8 cellular contexts compared by ENCODE assay signal in genomic region chr1:202807367-202807925, GRCh38. TPM values are rescaled to one million over a fixed set of nuclear protein-coding genes. Genes with fewer than 3 reads are reported as not detected.
DNase-seq lines count a peak whose midpoint lies in the region; ATAC-seq lines count a peak whose summit lies in the region.

No MANE protein-coding gene starts in this region.

- peak; percentile 1 for ATAC-seq in activated naive CD8-positive, alpha-beta T cell treated with anti-CD3 and anti-CD28 coated beads, Interleukin-2, amount 50 U/mL, for 24 hours
- ATAC-seq in right cardiac atrium: peak; percentile 2 to 17
- ATAC-seq in sciatic nerve: no peak
- no peak for ATAC-seq in GM18502 (IDR thresholded peaks at IDR 0.05; ENCODE audit: poor library complexity, unreplicated experiment)

- peaks cover 69% of the 10 kb centered on the region for H3K4me1 Mint-ChIP-seq in activated naive CD8-positive, alpha-beta T cell treated with anti-CD3 and anti-CD28 coated beads, Interleukin-2, amount 50 U/mL, for 24 hours

- no peaks in the 10 kb centered on the region for H3K9me3 Mint-ChIP-seq in activated naive CD8-positive, alpha-beta T cell treated with anti-CD3 and anti-CD28 coated beads, Interleukin-2, amount 50 U/mL, for 24 hours

- H3K4me1 ChIP-seq in SJSA1 (replicated peaks) (peaks cover 48% of the 10 kb centered on the region), right cardiac atrium (ENCODE audit: control insufficient read depth, insufficient read depth, low read length) (peaks cover 2% of the 10 kb centered on the region)

- peak overlapping the region; percentile 87 for H3K4me3 Mint-ChIP-seq in activated naive CD8-positive, alpha-beta T cell treated with anti-CD3 and anti-CD28 coated beads, Interleukin-2, amount 50 U/mL, for 24 hours

- peak overlapping the region; percentile 72 for H3K27ac ChIP-seq in SJSA1
- peak overlapping the region; percentile 67 for H3K27ac ChIP-seq in right cardiac atrium (ENCODE audit: low read length)

- H3K36me3 ChIP-seq in SJSA1: peaks cover 3% of the 10 kb centered on the region

- DNase-seq in NCI-H146 (lab: John Stamatoyannopoulos, UW): peak; percentile 59
- DNase-seq in NCI-H146 treated with DMSO at 0.1 percent for 48 hours (lab: John Stamatoyannopoulos, UW; ENCODE audit: unreplicated experiment): no peak
- no peak for DNase-seq in SJSA1 (ENCODE audit: low read depth in 1 of 2, low spot score in 2 of 2)
- DNase-seq in activated naive CD8-positive, alpha-beta T cell treated with anti-CD3 and anti-CD28 coated beads, Interleukin-2, amount 50 U/mL, for 24 hours: peak; percentile 45
- peak; percentile 16 to 65 (median 61) for DNase-seq in right cardiac atrium
- DNase-seq in sciatic nerve (ENCODE audit: low spot score): peak; percentile 68
- no peak for DNase-seq in cerebellar cortex (ENCODE audit: low spot score)

- peaks cover 9% of the 10 kb centered on the region for H3K27me3 Mint-ChIP-seq in activated naive CD8-positive, alpha-beta T cell treated with anti-CD3 and anti-CD28 coated beads, Interleukin-2, amount 50 U/mL, for 24 hours

- H3K36me3 Mint-ChIP-seq in activated naive CD8-positive, alpha-beta T cell treated with anti-CD3 and anti-CD28 coated beads, Interleukin-2, amount 50 U/mL, for 24 hours (ENCODE audit: low read depth): no peaks in the 10 kb centered on the region

- no peak overlapping the region for H3K27ac Mint-ChIP-seq in activated naive CD8-positive, alpha-beta T cell treated with anti-CD3 and anti-CD28 coated beads, Interleukin-2, amount 50 U/mL, for 24 hours

- intact Hi-C loops in right cardiac atrium (cut with DNase I): no loop called here
- intact Hi-C loops in sciatic nerve (cut with DNase I): no loop called here

- no peaks in the 10 kb centered on the region for H3K9me3 ChIP-seq in SJSA1 (replicated peaks)
- no peaks in the 10 kb centered on the region for H3K9me3 ChIP-seq in right cardiac atrium (ENCODE audit: control insufficient read depth, low read length)

- H3K27me3 ChIP-seq in SJSA1 (replicated peaks) (no peaks in the 10 kb centered on the region), right cardiac atrium (ENCODE audit: control insufficient read depth, insufficient read depth) (no peaks in the 10 kb centered on the region)

- peak overlapping the region; percentile 96 for H3K4me3 ChIP-seq in SJSA1
- H3K4me3 ChIP-seq in right cardiac atrium (ENCODE audit: low read length): peak overlapping the region; percentile 63

- WGBS in right cardiac atrium: 1% methylated on average over 52 of the region's 52 CpGs

RNA-seq across cellular contexts. Expression of gene KDM5B, which starts 0.8 kb away (rescaled TPM):
- 27.6 and 34.2 TPM in 2 replicates for total RNA-seq in SJSA1 (2014; rRNA removed; shearing (Covaris generic))
- total RNA-seq in right cardiac atrium (10 to 100 TPM; 18.4 to 22.0 (median 19.1) TPM), sciatic nerve (67.9 TPM)
- polyA plus RNA-seq in right cardiac atrium: 7.4 TPM

RNA-seq across cellular contexts. Expression of gene PCAT6, which starts 3.3 kb away (rescaled TPM):
- total RNA-seq in SJSA1 (2014; rRNA removed; shearing (Covaris generic)): not detected in 2 replicates
- total RNA-seq in right cardiac atrium (1 to 10 TPM in 2 of 4 donors, under 1 TPM in 1, not detected in 1; 0.79 to 1.6 (median 1.2) TPM), sciatic nerve (1.2 TPM)
- 4.9 TPM for polyA plus RNA-seq in right cardiac atrium

Comparison
In these comparisons a context has a peak if more than half of its experiments do, and no peak if none do; other contexts are left out.
1. DNase-seq: peak in NCI-H146 (single experiment), activated naive CD8-positive, alpha-beta T cell treated with anti-CD3 and anti-CD28 coated beads, Interleukin-2, amount 50 U/mL, for 24 hours (single experiment), right cardiac atrium (3 of 3) and sciatic nerve (single experiment); none in NCI-H146 treated with DMSO at 0.1 percent for 48 hours (single experiment), SJSA1 (0 of 2) and cerebellar cortex (single experiment).
2. ATAC-seq: peak in activated naive CD8-positive, alpha-beta T cell treated with anti-CD3 and anti-CD28 coated beads, Interleukin-2, amount 50 U/mL, for 24 hours (single experiment) and right cardiac atrium (2 of 2); none in sciatic nerve (single experiment) and GM18502 (single experiment).